In genomic region chr16:426906-427249, GRCh38 we compare ENCODE assay signal across 7 cellular contexts. TPM values are rescaled to one million over a fixed set of nuclear protein-coding genes. Genes with fewer than 3 reads are reported as not detected.
DNase-seq lines count a peak whose midpoint lies in the region; ATAC-seq, FAIRE-seq and TF ChIP-seq lines count a peak whose summit lies in the region.

No MANE protein-coding gene starts in this region.

- H3K9me2 ChIP-seq in hepatocyte (replicated peaks; ENCODE audit: insufficient read depth), result no peaks in the 10 kb centered on the region

- H3K27ac Mint-ChIP-seq in activated CD4-positive, alpha-beta memory T cell treated with anti-CD3 and anti-CD28 coated beads for 36 hours, result no peak overlapping the region
- H3K27ac Mint-ChIP-seq in stimulated activated memory B cell treated with anti-CD40 and anti-IgM and Interleukin-4, amounts not matched to agents 10 μg/mL and 1 μg/mL and 100 μg/mL, for 72 hours, result peak overlapping the region; percentile 37

- H3K27me3 Mint-ChIP-seq in activated CD4-positive, alpha-beta memory T cell treated with anti-CD3 and anti-CD28 coated beads for 36 hours, result no peaks in the 10 kb centered on the region
- H3K27me3 Mint-ChIP-seq in stimulated activated memory B cell treated with anti-CD40 and anti-IgM and Interleukin-4, amounts not matched to agents 10 μg/mL and 1 μg/mL and 100 μg/mL, for 72 hours, result peaks cover 16% of the 10 kb centered on the region

- peaks cover 34% of the 10 kb centered on the region for H3K4me1 Mint-ChIP-seq in activated CD4-positive, alpha-beta memory T cell treated with anti-CD3 and anti-CD28 coated beads for 36 hours (ENCODE audit: low read depth)
- peaks cover 46% of the 10 kb centered on the region for H3K4me1 Mint-ChIP-seq in stimulated activated memory B cell treated with anti-CD40 and anti-IgM and Interleukin-4, amounts not matched to agents 10 μg/mL and 1 μg/mL and 100 μg/mL, for 72 hours

- H2AFZ ChIP-seq in hepatocyte, result no peak overlapping the region

- peaks cover 11% of the 10 kb centered on the region for H3K4me1 ChIP-seq in HEK293 (ENCODE audit: control insufficient read depth, insufficient read depth, low read length)
- peaks cover 24% of the 10 kb centered on the region for H3K4me1 ChIP-seq in hepatocyte (ENCODE audit: insufficient read depth)

- POLR2A ChIA-PET in HEK293 (lab: Yijun Ruan, JAX), result interaction anchor here (0.7 to 3.0 kb wide), 4 partner anchors 12 to 44 kb away, joined by 3 to 14 read pairs (median 3); partner anchors contain the start of gene DECR2
- POLR2A ChIA-PET in activated CD4-positive, alpha-beta memory T cell treated with anti-CD3 and anti-CD28 coated beads for 36 hours (lab: Charles Lee), result no interaction called here

- WGBS in hepatocyte (ENCODE audit: low lambda C conversion rate, missing lambda C conversion rate), result 13% methylated on average over 9 of the region's 13 CpGs

- peaks cover 4 to 19% of the 10 kb centered on the region in 2 experiments; a peak in 2 of 3 replicates for H3K36me3 ChIP-seq in HEK293 (ENCODE audit: control insufficient read depth in 2 of 2, insufficient read depth in 1 of 2, low read length in 2 of 2)
- no peaks in the 10 kb centered on the region for H3K36me3 ChIP-seq in hepatocyte (replicated peaks; ENCODE audit: insufficient read depth, low read depth)

- peak overlapping the region; percentile 96 for H3K4me2 ChIP-seq in hepatocyte

- peak overlapping the region; percentile 78; the same call in 1 of the 2 replicates for H3K27ac ChIP-seq in HEK293 (ENCODE audit: extremely low read depth, low read depth, low read length)
- H3K27ac ChIP-seq in hepatocyte, result no peak overlapping the region

- peak overlapping the region; percentile 73 for H3K4me3 Mint-ChIP-seq in activated CD4-positive, alpha-beta memory T cell treated with anti-CD3 and anti-CD28 coated beads for 36 hours
- peak overlapping the region; percentile 79 for H3K4me3 Mint-ChIP-seq in stimulated activated memory B cell treated with anti-CD40 and anti-IgM and Interleukin-4, amounts not matched to agents 10 μg/mL and 1 μg/mL and 100 μg/mL, for 72 hours

- no peaks in the 10 kb centered on the region for H3K27me3 ChIP-seq in hepatocyte

- H3K9me3 Mint-ChIP-seq in activated CD4-positive, alpha-beta memory T cell treated with anti-CD3 and anti-CD28 coated beads for 36 hours, result no peaks in the 10 kb centered on the region
- no peaks in the 10 kb centered on the region for H3K9me3 Mint-ChIP-seq in stimulated activated memory B cell treated with anti-CD40 and anti-IgM and Interleukin-4, amounts not matched to agents 10 μg/mL and 1 μg/mL and 100 μg/mL, for 72 hours

- CTCF ChIA-PET in HEK293 (lab: Yijun Ruan, JAX), result no interaction called here
- CTCF ChIA-PET in activated CD4-positive, alpha-beta memory T cell treated with anti-CD3 and anti-CD28 coated beads for 36 hours (lab: Charles Lee), result no interaction called here

- H4K20me1 ChIP-seq in hepatocyte (ENCODE audit: insufficient read depth, poor library complexity, severe bottlenecking), result peaks cover 33% of the 10 kb centered on the region

- FAIRE-seq in GM19239 (lab: Jason Lieb, UNC), result no peak

- intact Hi-C loops in activated CD4-positive, alpha-beta memory T cell treated with anti-CD3 and anti-CD28 coated beads for 36 hours (cut with micrococcal nuclease), result no loop called here

- peak overlapping the region; percentile 74 for H3K4me3 ChIP-seq in HEK293 (ENCODE audit: low read depth, low read length)
- peak overlapping the region; percentile 44 for H3K4me3 ChIP-seq in hepatocyte

- no peak for TF ChIP-seq CTCF in HEK293 (tag by site-specific recombination; IDR thresholded peaks at IDR 0.05)
- TF ChIP-seq CTCF in hepatocyte (IDR thresholded peaks at IDR 0.05; ENCODE audit: poor library complexity), result no peak

- ATAC-seq in stimulated activated memory B cell treated with anti-CD40 and anti-IgM and Interleukin-4, amounts not matched to agents 10 μg/mL and 1 μg/mL and 100 μg/mL, for 72 hours, result no peak

- peak; percentile 15 for DNase-seq in activated CD4-positive, alpha-beta memory T cell treated with anti-CD3 and anti-CD28 coated beads for 36 hours
- no peak for DNase-seq in hepatocyte (ENCODE audit: low spot score)
- DNase-seq in GM19239 (ENCODE audit: insufficient read length, low spot score), result no peak
- no peak for DNase-seq in inferior parietal cortex (ENCODE audit: extremely low spot score)
- no peak for DNase-seq in middle frontal gyrus (ENCODE audit: extremely low spot score, low spot score)

- peaks cover 57% of the 10 kb centered on the region for H3K79me2 ChIP-seq in hepatocyte

- H3K9me3 ChIP-seq in HEK293 (ENCODE audit: control insufficient read depth, insufficient read depth, low read depth, low read length) (no peaks in the 10 kb centered on the region), hepatocyte (ENCODE audit: low read depth) (no peaks in the 10 kb centered on the region)

- H3K36me3 Mint-ChIP-seq in activated CD4-positive, alpha-beta memory T cell treated with anti-CD3 and anti-CD28 coated beads for 36 hours, result peaks cover 4% of the 10 kb centered on the region
- no peaks in the 10 kb centered on the region for H3K36me3 Mint-ChIP-seq in stimulated activated memory B cell treated with anti-CD40 and anti-IgM and Interleukin-4, amounts not matched to agents 10 μg/mL and 1 μg/mL and 100 μg/mL, for 72 hours

TF ChIP-seq in HEK293, 187 proteins besides CTCF, POLR2A, EP300 and RAD21:
- TF ChIP-seq, protein P1, sequence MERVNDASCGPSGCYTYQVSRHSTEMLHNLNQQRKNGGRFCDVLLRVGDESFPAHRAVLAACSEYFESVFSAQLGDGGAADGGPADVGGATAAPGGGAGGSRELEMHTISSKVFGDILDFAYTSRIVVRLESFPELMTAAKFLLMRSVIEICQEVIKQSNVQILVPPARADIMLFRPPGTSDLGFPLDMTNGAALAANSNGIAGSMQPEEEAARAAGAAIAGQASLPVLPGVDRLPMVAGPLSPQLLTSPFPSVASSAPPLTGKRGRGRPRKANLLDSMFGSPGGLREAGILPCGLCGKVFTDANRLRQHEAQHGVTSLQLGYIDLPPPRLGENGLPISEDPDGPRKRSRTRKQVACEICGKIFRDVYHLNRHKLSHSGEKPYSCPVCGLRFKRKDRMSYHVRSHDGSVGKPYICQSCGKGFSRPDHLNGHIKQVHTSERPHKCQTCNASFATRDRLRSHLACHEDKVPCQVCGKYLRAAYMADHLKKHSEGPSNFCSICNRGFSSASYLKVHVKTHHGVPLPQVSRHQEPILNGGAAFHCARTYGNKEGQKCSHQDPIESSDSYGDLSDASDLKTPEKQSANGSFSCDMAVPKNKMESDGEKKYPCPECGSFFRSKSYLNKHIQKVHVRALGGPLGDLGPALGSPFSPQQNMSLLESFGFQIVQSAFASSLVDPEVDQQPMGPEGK (tag by site-specific recombination; IDR thresholded peaks at IDR 0.05), result peak; percentile 30; the same call in 1 of the 2 replicates
- peak; percentile 54; the same call in 1 of the 2 replicates for TF ChIP-seq ZNF335 (tag by site-specific recombination; conservative IDR thresholded peaks at IDR 0.05)
- peak; percentile 91 for TF ChIP-seq GLIS1 (tag by site-specific recombination; IDR thresholded peaks at IDR 0.05)
- TF ChIP-seq ZBTB21 (tag by site-specific recombination; IDR thresholded peaks at IDR 0.05), result no peak
- TF ChIP-seq, protein P2, sequence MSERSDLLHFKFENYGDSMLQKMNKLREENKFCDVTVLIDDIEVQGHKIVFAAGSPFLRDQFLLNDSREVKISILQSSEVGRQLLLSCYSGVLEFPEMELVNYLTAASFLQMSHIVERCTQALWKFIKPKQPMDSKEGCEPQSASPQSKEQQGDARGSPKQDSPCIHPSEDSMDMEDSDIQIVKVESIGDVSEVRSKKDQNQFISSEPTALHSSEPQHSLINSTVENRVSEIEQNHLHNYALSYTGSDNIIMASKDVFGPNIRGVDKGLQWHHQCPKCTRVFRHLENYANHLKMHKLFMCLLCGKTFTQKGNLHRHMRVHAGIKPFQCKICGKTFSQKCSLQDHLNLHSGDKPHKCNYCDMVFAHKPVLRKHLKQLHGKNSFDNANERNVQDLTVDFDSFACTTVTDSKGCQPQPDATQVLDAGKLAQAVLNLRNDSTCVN (tag by site-specific recombination; optimal IDR thresholded peaks at IDR 0.05), result no peak
- peak; percentile 44 for TF ChIP-seq ZIC2 (tag by site-specific recombination; IDR thresholded peaks at IDR 0.05)

RNA-seq across cellular contexts. Expression of gene RAB11FIP3, which starts 1.4 kb away (rescaled TPM):
- total RNA-seq in activated CD4-positive, alpha-beta memory T cell treated with anti-CD3 and anti-CD28 coated beads for 36 hours, result 10 to 100 TPM; 14.8 to 18.4 TPM
- total RNA-seq in hepatocyte, result 39.9 and 47.3 TPM in 2 replicates
- 72.8 and 81.0 TPM in 2 replicates for polyA plus RNA-seq in hepatocyte

RNA-seq across cellular contexts. Expression of gene DECR2, which starts 25.2 kb away (rescaled TPM):
- 1 to 10 TPM; 8.5 to 8.8 TPM for total RNA-seq in activated CD4-positive, alpha-beta memory T cell treated with anti-CD3 and anti-CD28 coated beads for 36 hours
- total RNA-seq in hepatocyte, result 29.4 and 54.5 TPM in 2 replicates
- polyA plus RNA-seq in hepatocyte, result 80.5 and 107 TPM in 2 replicates

RNA-seq across cellular contexts. Expression of gene NME4, which starts 29.9 kb away (rescaled TPM):
- total RNA-seq in activated CD4-positive, alpha-beta memory T cell treated with anti-CD3 and anti-CD28 coated beads for 36 hours, result 10 to 100 TPM; 62.1 to 62.5 TPM
- total RNA-seq in hepatocyte, result 168 and 227 TPM in 2 replicates
- polyA plus RNA-seq in hepatocyte, result 543 and 611 TPM in 2 replicates

RNA-seq across cellular contexts. Expression of gene PGAP6, which starts 45.1 kb away (rescaled TPM):
- total RNA-seq in activated CD4-positive, alpha-beta memory T cell treated with anti-CD3 and anti-CD28 coated beads for 36 hours, result 10 to 100 TPM; 30.6 to 31.5 TPM
- 130 and 133 TPM in 2 replicates for total RNA-seq in hepatocyte
- polyA plus RNA-seq in hepatocyte, result 205 and 229 TPM in 2 replicates

RNA-seq across cellular contexts. Expression of gene MRPL28, which starts 56.5 kb away (rescaled TPM):
- 10 to 100 TPM; 76.8 to 77.3 TPM for total RNA-seq in activated CD4-positive, alpha-beta memory T cell treated with anti-CD3 and anti-CD28 coated beads for 36 hours
- 80.0 and 88.1 TPM in 2 replicates for total RNA-seq in hepatocyte
- polyA plus RNA-seq in hepatocyte, result 126 and 144 TPM in 2 replicates
